In genomic region chr7:22588396-22588795, GRCh38 we compare ENCODE assay signal across 2 cellular contexts.
TF ChIP-seq lines count a peak whose summit lies in the region.

No MANE protein-coding gene starts in this region.

TF ChIP-seq in GM12891, 5 proteins besides CTCF, POLR2A, EP300 and RAD21 (continued from another document):
- TF ChIP-seq POLR2AphosphoS5 (IDR thresholded peaks at IDR 0.05; ENCODE audit: low read depth, low read length), result no peak
- TF ChIP-seq PAX5 (IDR thresholded peaks at IDR 0.05; ENCODE audit: insufficient read depth, low read length, severe bottlenecking), result no peak
- TF ChIP-seq TAF1 (IDR thresholded peaks at IDR 0.05; ENCODE audit: low read depth, low read length), result no peak
- TF ChIP-seq POU2F2 (IDR thresholded peaks at IDR 0.05; ENCODE audit: low read depth, low read length), result no peak

TF ChIP-seq in SK-N-SH treated with all-trans-retinoic acid at 6 μM for 48 hours, 23 proteins besides CTCF, POLR2A, EP300 and RAD21:
- no peak for TF ChIP-seq TOX (CRISPR knock-in tag; IDR thresholded peaks at IDR 0.05; ENCODE audit: borderline replicate concordance)
TF ChIP-seq in SK-N-SH treated with all-trans-retinoic acid at 6 μM for 48 hours: peak in this region for 0.
